14 cellular contexts compared by ENCODE assay signal in genomic region chr15:63353261-63353660, GRCh38. TPM values are rescaled to one million over a fixed set of nuclear protein-coding genes. Genes with fewer than 3 reads are reported as not detected.
DNase-seq lines count a peak whose midpoint lies in the region; ATAC-seq and TF ChIP-seq lines count a peak whose summit lies in the region.
"Had no signal": no experiment of that assay in that cellular context is flagged by ENCODE, and none has a peak within 500 bp of the region (broad histone marks: within the 10 kb centered on the region; RNA-seq: fewer than 3 reads in every experiment).

No MANE protein-coding gene starts in this region.

- H2BK120ac ChIP-seq in H9 (ENCODE audit: low read depth, low read length, poor library complexity, severe bottlenecking): no peak overlapping the region

- no peak overlapping the region for H2BK12ac ChIP-seq in H9 (ENCODE audit: insufficient read length, low read depth, low read length)

- H3K4me1 ChIP-seq in body of pancreas (peaks cover 74% of the 10 kb centered on the region), colonic mucosa (peaks cover 8% of the 10 kb centered on the region), mucosa of rectum (ENCODE audit: control insufficient read depth in 2 of 2, insufficient read depth in 2 of 2, low read length in 2 of 2) (peaks cover 46 to 85% of the 10 kb centered on the region in 2 donors), transverse colon (peaks cover 5 to 94% (median 68%) of the 10 kb centered on the region in 4 donors), gastroesophageal sphincter (peaks cover 0 to 24% (median 1%) of the 10 kb centered on the region in 3 donors), ovary (ENCODE audit: insufficient read depth) (peaks cover 9% of the 10 kb centered on the region), H9 (ENCODE audit: insufficient read depth, low read length) (no peaks in the 10 kb centered on the region)

- no peak overlapping the region for H2BK20ac ChIP-seq in H9 (ENCODE audit: low read depth, low read length, poor library complexity, severe bottlenecking)

- H3K9me3 Mint-ChIP-seq in H9: no peaks in the 10 kb centered on the region
- H3K9me3 Mint-ChIP-seq: CD8-positive, alpha-beta T cell had no signal

- no peak overlapping the region for H2AK5ac ChIP-seq in H9 (ENCODE audit: insufficient read length, low read length)

- DNase-seq in body of pancreas: peak in 2 of 4 donors; percentile 23 to 52
- no peak for DNase-seq in colonic mucosa
- no peak for DNase-seq in transverse colon
- DNase-seq in occipital lobe (lab: John Stamatoyannopoulos, UW): no peak
- no peak for DNase-seq in ovary
- DNase-seq in H9: no peak
- DNase-seq: CD8-positive, alpha-beta T cell; DMS79 treated with DMSO at 0.1 percent for 48 hours; GOT3; H7 had no signal

- no peak overlapping the region; a peak in 1 of 7 replicates for H3K27ac Mint-ChIP-seq in H9
- H3K27ac Mint-ChIP-seq: CD8-positive, alpha-beta T cell had no signal

- no peak overlapping the region for H3K4me3 Mint-ChIP-seq in H9
- H3K4me3 Mint-ChIP-seq: CD8-positive, alpha-beta T cell had no signal

- TF ChIP-seq CTCF in body of pancreas (IDR thresholded peaks at IDR 0.05): no peak
- no peak for TF ChIP-seq CTCF in colonic mucosa (IDR thresholded peaks at IDR 0.05)
- no peak for TF ChIP-seq CTCF in transverse colon (IDR thresholded peaks at IDR 0.05)
- TF ChIP-seq CTCF in gastroesophageal sphincter (IDR thresholded peaks at IDR 0.05): no peak
- TF ChIP-seq CTCF in ovary (IDR thresholded peaks at IDR 0.05): no peak
- no peak for TF ChIP-seq CTCF in H9 (conservative IDR thresholded peaks at IDR 0.05)

- no peaks in the 10 kb centered on the region for H3K27me3 ChIP-seq in body of pancreas
- H3K27me3 ChIP-seq in colonic mucosa: no peaks in the 10 kb centered on the region
- H3K27me3 ChIP-seq in mucosa of rectum (ENCODE audit: control insufficient read depth in 2 of 2, insufficient read depth in 2 of 2, low read length in 2 of 2): no peaks in the 10 kb centered on the region
- H3K27me3 ChIP-seq in transverse colon: no peaks in the 10 kb centered on the region
- no peaks in the 10 kb centered on the region for H3K27me3 ChIP-seq in gastroesophageal sphincter
- no peaks in the 10 kb centered on the region for H3K27me3 ChIP-seq in ovary
- no peaks in the 10 kb centered on the region for H3K27me3 ChIP-seq in H9 (ENCODE audit: insufficient read depth, low read length)
- H3K27me3 ChIP-seq: BLaER1 had no signal

- ATAC-seq in body of pancreas (no peak), gastroesophageal sphincter (no peak)
- ATAC-seq: CD8-positive, alpha-beta T cell; GM12878 had no signal

- no peak overlapping the region for H4K8ac ChIP-seq in H9 (replicated peaks; ENCODE audit: insufficient read length, low read depth, low read length)

- no peaks in the 10 kb centered on the region for H3K36me3 Mint-ChIP-seq in H9 (ENCODE audit: insufficient read depth in 1 of 3, low read depth in 3 of 3)
- H3K36me3 Mint-ChIP-seq: CD8-positive, alpha-beta T cell had no signal

- no peak overlapping the region for H2BK5ac ChIP-seq in H9 (ENCODE audit: insufficient read length, low read length)

- H3K36me3 ChIP-seq in body of pancreas (replicated peaks in 1 of 2; ENCODE audit: insufficient read depth in 1 of 2, low read depth in 2 of 2) (no peaks in the 10 kb centered on the region), colonic mucosa (no peaks in the 10 kb centered on the region), mucosa of rectum (ENCODE audit: control insufficient read depth in 2 of 2, insufficient read depth in 2 of 2, low read length in 2 of 2) (no peaks in the 10 kb centered on the region), transverse colon (no peaks in the 10 kb centered on the region), gastroesophageal sphincter (no peaks in the 10 kb centered on the region), ovary (no peaks in the 10 kb centered on the region)
- H3K36me3 ChIP-seq: BLaER1 had no signal

- H3K23me2 ChIP-seq in H9 (ENCODE audit: insufficient read length, low read depth, low read length, poor library complexity, severe bottlenecking): no peaks in the 10 kb centered on the region

- peak overlapping the region in 3 of 4 donors; percentile 49 to 70 (median 64) for H3K27ac ChIP-seq in body of pancreas
- peak overlapping the region; percentile 91 for H3K27ac ChIP-seq in colonic mucosa
- H3K27ac ChIP-seq in mucosa of rectum (ENCODE audit: low read depth in 2 of 2, low read length in 2 of 2): peak overlapping the region; percentile 93 to 95
- H3K27ac ChIP-seq in transverse colon: peak overlapping the region; percentile 80 to 90 (median 82)
- no peak overlapping the region for H3K27ac ChIP-seq in gastroesophageal sphincter
- H3K27ac ChIP-seq in ovary: no peak overlapping the region
- H3K27ac ChIP-seq in H9 (ENCODE audit: insufficient read length, low read depth, low read length): no peak overlapping the region
- H3K27ac ChIP-seq: BLaER1 had no signal

- no peaks in the 10 kb centered on the region for H3K79me1 ChIP-seq in H9 (ENCODE audit: insufficient read depth, low read depth, low read length, poor library complexity, severe bottlenecking)

- H3K4me2 ChIP-seq in H9 (ENCODE audit: insufficient read depth, insufficient read length, low read length): no peak overlapping the region
- H3K4me2 ChIP-seq: BLaER1 had no signal

- no peak overlapping the region for H3K23ac ChIP-seq in H9 (ENCODE audit: insufficient read length, low read depth, low read length)

- no peak overlapping the region for H4K5ac ChIP-seq in H9 (ENCODE audit: insufficient read length, low read depth, low read length)

- H3K4ac ChIP-seq in H9 (ENCODE audit: low read depth, low read length): no peak overlapping the region

- H4K91ac ChIP-seq in H9 (ENCODE audit: insufficient read length, low read depth, low read length): no peak overlapping the region

- peaks cover 9 to 10% of the 10 kb centered on the region in 2 experiments for H3K4me1 Mint-ChIP-seq in H9

- H3K4me3 ChIP-seq in body of pancreas: no peak overlapping the region
- no peak overlapping the region for H3K4me3 ChIP-seq in colonic mucosa
- no peak overlapping the region for H3K4me3 ChIP-seq in mucosa of rectum (ENCODE audit: low read length in 2 of 2)
- H3K4me3 ChIP-seq in transverse colon: no peak overlapping the region
- no peak overlapping the region for H3K4me3 ChIP-seq in gastroesophageal sphincter
- no peak overlapping the region for H3K4me3 ChIP-seq in ovary
- H3K4me3 ChIP-seq: BLaER1, GM12878 had no signal

- no peaks in the 10 kb centered on the region for H4K20me1 ChIP-seq in H9 (ENCODE audit: control insufficient read depth, insufficient read depth, insufficient read length)
- H4K20me1 ChIP-seq: BLaER1 had no signal

- intact Hi-C loops in body of pancreas (cut with DNase I): no loop called here
- intact Hi-C loops in colonic mucosa (cut with DNase I): no loop called here
- intact Hi-C loops in transverse colon (cut with DNase I; ENCODE audit: low total_unique reads): no loop called here
- intact Hi-C loops in ovary (cut with DNase I): no loop called here

- H3K9ac ChIP-seq in colonic mucosa (ENCODE audit: low read depth in 2 of 2, low read length in 2 of 2) (peak overlapping the region in 1 of 2 donors; percentile 67), mucosa of rectum (ENCODE audit: low read depth in 1 of 2, low read length in 2 of 2) (peak overlapping the region in 1 of 2 donors; percentile 61), H9 (ENCODE audit: extremely low read depth, insufficient read length, low read length) (no peak overlapping the region)
- H3K9ac ChIP-seq: BLaER1 had no signal

- no peak for TF ChIP-seq EP300 in transverse colon (IDR thresholded peaks at IDR 0.05; ENCODE audit: low read depth)
- TF ChIP-seq EP300 in gastroesophageal sphincter (IDR thresholded peaks at IDR 0.05): no peak
- TF ChIP-seq EP300 in ovary (IDR thresholded peaks at IDR 0.05): no peak

- 75 to 81% methylated on average over 8 of the region's 8 CpGs for WGBS in body of pancreas, 2 donors
- WGBS in transverse colon (ENCODE audit: low coverage in 1 of 2), 2 donors: 70 to 80% methylated on average over 5 to 8 of the region's 8 CpGs
- WGBS in gastroesophageal sphincter (ENCODE audit: low coverage in 1 of 2), 2 donors: 65 to 66% methylated on average over 4 to 5 of the region's 8 CpGs
- 79 to 84% (median 84%) methylated on average over 8 of the region's 8 CpGs for WGBS in ovary, 3 donors
- no CpG with 5 or more reads among the region's 8 CpGs for WGBS in H9 (ENCODE audit: extremely low coverage, insufficient read length, low lambda C conversion rate)

- H3K18ac ChIP-seq in H9 (ENCODE audit: insufficient read length, low read depth, low read length): no peak overlapping the region

- H3K9me3 ChIP-seq in body of pancreas (no peaks in the 10 kb centered on the region), colonic mucosa (no peaks in the 10 kb centered on the region), mucosa of rectum (ENCODE audit: control insufficient read depth in 2 of 2, low read length in 2 of 2) (no peaks in the 10 kb centered on the region), transverse colon (no peaks in the 10 kb centered on the region), gastroesophageal sphincter (no peaks in the 10 kb centered on the region), ovary (no peaks in the 10 kb centered on the region), H9 (ENCODE audit: control insufficient read depth, low read depth, low read length) (no peaks in the 10 kb centered on the region)
- H3K9me3 ChIP-seq: BLaER1 had no signal

- H3K27me3 Mint-ChIP-seq in H9 (ENCODE audit: low read depth): no peaks in the 10 kb centered on the region

- H3K79me2 ChIP-seq in H9 (ENCODE audit: insufficient read depth, low read length): no peaks in the 10 kb centered on the region

- H2AFZ ChIP-seq in H9 (ENCODE audit: low read length): no peak overlapping the region

- in situ Hi-C loops in transverse colon (cut with MboI; ENCODE audit: low pct_ligation_motif_present in 1 of 4, low pct_unique_long_range_greater_than_20kb in 1 of 4, low sequenced_read_pairs in 3 of 4): no loop called here

- no peak overlapping the region for H2BK15ac ChIP-seq in H9 (ENCODE audit: low read depth, low read length)

- no peak overlapping the region for H3K14ac ChIP-seq in H9 (ENCODE audit: insufficient read depth, low read length)

- H3K56ac ChIP-seq in H9 (ENCODE audit: insufficient read length, low read depth, low read length): no peak overlapping the region

- TF ChIP-seq POLR2A in body of pancreas (IDR thresholded peaks at IDR 0.05) (no peak), transverse colon (IDR thresholded peaks at IDR 0.05) (no peak), gastroesophageal sphincter (IDR thresholded peaks at IDR 0.05) (no peak), ovary (IDR thresholded peaks at IDR 0.05) (no peak)

- H3T11ph ChIP-seq in H9 (ENCODE audit: low read length): no peak overlapping the region

RNA-seq across cellular contexts. Expression of gene CA12, which starts 28.4 kb away (rescaled TPM):
- 10 to 100 TPM; 16.1 to 25.7 TPM for total RNA-seq in body of pancreas
- total RNA-seq in colonic mucosa: 100 to 1,000 TPM; 290 to 339 TPM
- total RNA-seq in transverse colon: 100 to 1,000 TPM; 121 to 392 (median 329) TPM
- total RNA-seq in gastroesophageal sphincter: 10 to 100 TPM; 13.3 to 46.7 (median 17.5) TPM
- 8.7 TPM for total RNA-seq in occipital lobe
- 10 to 100 TPM in 1 of 7 donors, 1 to 10 TPM in 4, under 1 TPM in 1, not detected in 1; 0.61 to 10.5 (median 3.5) TPM for total RNA-seq in ovary
- 1 to 10 TPM in 1 of 2 donors, under 1 TPM in 1; 0.16 to 4.6 TPM for polyA plus RNA-seq in ovary
- total RNA-seq in H9 (2021): 0.42 and 0.68 TPM in 2 replicates
- total RNA-seq: CD8-positive, alpha-beta T cell had no signal

Comparison
In these comparisons a context has a peak if more than half of its experiments do, and no peak if none do; other contexts are left out.
1. H3K27ac ChIP-seq: peak in body of pancreas (3 of 4), colonic mucosa (single experiment), mucosa of rectum (2 of 2) and transverse colon (4 of 4); none in gastroesophageal sphincter (0 of 4), ovary (0 of 2) and H9 (single experiment).